8 cellular contexts compared by ENCODE assay signal in the genomic region with DNA sequence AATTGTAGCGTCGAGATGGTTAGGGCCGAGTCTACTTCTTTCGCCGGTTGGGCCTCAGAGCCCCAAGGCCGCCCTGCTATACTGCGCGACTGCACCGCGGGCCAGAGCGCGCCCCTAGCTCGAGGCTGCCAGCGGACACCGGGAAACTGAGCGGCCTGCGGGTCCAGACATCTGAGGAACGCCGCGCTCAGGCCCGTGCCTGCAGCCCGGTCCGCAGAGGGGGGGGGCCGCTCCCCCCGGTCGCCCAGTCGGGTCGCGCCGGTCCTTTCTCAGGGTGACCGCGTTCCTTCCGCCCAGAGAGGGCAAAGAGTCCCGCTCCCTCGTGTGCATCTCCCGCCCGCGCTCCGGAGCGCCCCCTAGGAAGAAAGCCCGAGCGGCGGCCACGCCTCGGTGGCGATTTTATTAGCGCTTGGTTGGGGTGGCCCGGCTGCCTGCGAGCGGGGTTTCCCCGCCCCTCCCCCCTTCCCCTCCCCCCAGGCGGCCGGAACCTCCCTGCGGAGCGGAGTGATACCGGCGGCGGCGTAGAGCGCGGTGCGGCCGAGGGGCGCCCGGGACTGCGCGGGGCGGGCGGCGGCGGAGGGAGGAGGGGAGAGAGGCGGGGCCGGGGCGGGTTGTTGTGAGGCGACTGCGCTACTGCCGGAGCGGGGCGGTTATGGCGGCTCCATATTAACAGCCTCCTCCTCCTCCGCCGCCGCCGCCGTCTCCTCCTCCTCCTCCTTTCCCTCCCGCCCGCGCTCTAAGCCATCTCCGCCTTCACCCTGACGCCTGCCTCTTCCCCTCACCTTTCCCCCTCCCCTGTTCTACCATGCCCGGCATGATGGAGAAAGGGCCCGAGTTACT. TPM values are rescaled to one million over a fixed set of nuclear protein-coding genes. Genes with fewer than 3 reads are reported as not detected.
DNase-seq lines count a peak whose midpoint lies in the region; ATAC-seq lines count a peak whose summit lies in the region.

TSS of gene RCOR3 (plus strand) at position 611 of the 840 bp plus-strand sequence. CDS start at position 806, 195 bp downstream.

- peaks cover 14% of the 10 kb centered on the region for H3K4me1 ChIP-seq in Karpas-422 (ENCODE audit: low read length)

- peaks cover 5% of the 10 kb centered on the region for H3K27me3 Mint-ChIP-seq in activated T-helper 1 cell treated with anti-CD3 and anti-CD28 coated beads, Interleukin-12 subunit alpha, Interleukin-12 subunit beta, Interleukin-2, Interleukin-4 antibody, amounts not matched to agents 30 ng/mL and 10 ng/mL and 1 ng/mL, durations not matched to agents 14 hours and 24 hours and 36 hours (ENCODE audit: insufficient read depth)
- no peaks in the 10 kb centered on the region for H3K27me3 Mint-ChIP-seq in naive thymus-derived CD8-positive, alpha-beta T cell

- no peaks in the 10 kb centered on the region for H3K9me2 ChIP-seq in Karpas-422 (replicated peaks; ENCODE audit: insufficient read depth, low read length)

- peaks cover 4% of the 10 kb centered on the region for H3K36me3 Mint-ChIP-seq in activated T-helper 1 cell treated with anti-CD3 and anti-CD28 coated beads, Interleukin-12 subunit alpha, Interleukin-12 subunit beta, Interleukin-2, Interleukin-4 antibody, amounts not matched to agents 30 ng/mL and 10 ng/mL and 1 ng/mL, durations not matched to agents 14 hours and 24 hours and 36 hours (ENCODE audit: low read depth)
- peaks cover 0 to 17% (median 3%) of the 10 kb centered on the region in 3 donors for H3K36me3 Mint-ChIP-seq in naive thymus-derived CD8-positive, alpha-beta T cell

- no peaks in the 10 kb centered on the region for H3K9me3 ChIP-seq in Karpas-422 (ENCODE audit: low read length)

- peaks cover 15% of the 10 kb centered on the region; the same call in 1 of the 2 replicates for H3K36me3 ChIP-seq in Karpas-422 (ENCODE audit: insufficient read depth, low read length)

- peak within 1 kb of the TSS; percentile 90 for H3K4me3 ChIP-seq in Karpas-422 (ENCODE audit: low read length)

- H3K9ac ChIP-seq in Karpas-422 (ENCODE audit: low read length) = peak within 1 kb of the TSS; percentile 100

- POLR2A ChIA-PET in naive thymus-derived CD8-positive, alpha-beta T cell (lab: Charles Lee) = interaction anchor here (0.7 to 1.7 kb wide), 17 partner anchors 11 to 1027 kb away, joined by 3 to 14 read pairs (median 3); partner anchors contain the start of genes KCNH1 and PPP2R5A

- intact Hi-C loops in activated T-helper 1 cell treated with anti-CD3 and anti-CD28 coated beads, Interleukin-12 subunit alpha, Interleukin-12 subunit beta, Interleukin-2, Interleukin-4 antibody, amounts not matched to agents 30 ng/mL and 10 ng/mL and 1 ng/mL, durations not matched to agents 14 hours and 24 hours and 36 hours (cut with micrococcal nuclease) = loop anchor here (1.0 to 5.0 kb wide), 11 partner anchors 22 to 1758 kb away; partner anchors contain the start of genes ANGEL2, DTL, INTS7 and KCNH1

- H2AFZ ChIP-seq in Karpas-422 (ENCODE audit: low read length) = peak within 1 kb of the TSS; percentile 89

- no peaks in the 10 kb centered on the region for H3K9me3 Mint-ChIP-seq in activated T-helper 1 cell treated with anti-CD3 and anti-CD28 coated beads, Interleukin-12 subunit alpha, Interleukin-12 subunit beta, Interleukin-2, Interleukin-4 antibody, amounts not matched to agents 30 ng/mL and 10 ng/mL and 1 ng/mL, durations not matched to agents 14 hours and 24 hours and 36 hours
- no peaks in the 10 kb centered on the region for H3K9me3 Mint-ChIP-seq in naive thymus-derived CD8-positive, alpha-beta T cell

- peak within 1 kb of the TSS; percentile 90 for H3K27ac Mint-ChIP-seq in activated T-helper 1 cell treated with anti-CD3 and anti-CD28 coated beads, Interleukin-12 subunit alpha, Interleukin-12 subunit beta, Interleukin-2, Interleukin-4 antibody, amounts not matched to agents 30 ng/mL and 10 ng/mL and 1 ng/mL, durations not matched to agents 14 hours and 24 hours and 36 hours
- peak within 1 kb of the TSS; percentile 91 to 98 (median 96) for H3K27ac Mint-ChIP-seq in naive thymus-derived CD8-positive, alpha-beta T cell

- peak within 1 kb of the TSS; percentile 90 for H3K4me3 Mint-ChIP-seq in activated T-helper 1 cell treated with anti-CD3 and anti-CD28 coated beads, Interleukin-12 subunit alpha, Interleukin-12 subunit beta, Interleukin-2, Interleukin-4 antibody, amounts not matched to agents 30 ng/mL and 10 ng/mL and 1 ng/mL, durations not matched to agents 14 hours and 24 hours and 36 hours
- peak within 1 kb of the TSS; percentile 90 to 96 (median 94) for H3K4me3 Mint-ChIP-seq in naive thymus-derived CD8-positive, alpha-beta T cell

- H3K27ac ChIP-seq in Karpas-422 (ENCODE audit: low read length) = peak within 1 kb of the TSS; percentile 94

- DNase-seq in Daoy (ENCODE audit: low read depth) (peak; percentile 95), Karpas-422 (peak; percentile 97), RPMI7951 (ENCODE audit: low read depth) (peak; percentile 89), fibroblast of gingiva (ENCODE audit: low read depth) (peak; percentile 98)
- peak; percentile 85 for DNase-seq in activated T-helper 1 cell treated with anti-CD3 and anti-CD28 coated beads, Interleukin-12 subunit alpha, Interleukin-12 subunit beta, Interleukin-2, Interleukin-4 antibody, amounts not matched to agents 30 ng/mL and 10 ng/mL and 1 ng/mL, durations not matched to agents 14 hours and 24 hours and 36 hours (ENCODE audit: low spot score)
- DNase-seq in naive thymus-derived CD8-positive, alpha-beta T cell = peak; percentile 83 to 94 (median 87)
- DNase-seq in stimulated activated naive CD4-positive, alpha-beta T cell (lab: John Stamatoyannopoulos, UW) = peak; percentile 81 to 89 (median 85)

- peak; percentile 62 for ATAC-seq in GM21825 (IDR thresholded peaks at IDR 0.05; ENCODE audit: unreplicated experiment)
- peak; percentile 72 to 75 for ATAC-seq in naive thymus-derived CD8-positive, alpha-beta T cell

- H3K79me2 ChIP-seq in Karpas-422 (ENCODE audit: low read length) = peaks cover 44% of the 10 kb centered on the region

- peaks cover 20% of the 10 kb centered on the region for H3K4me1 Mint-ChIP-seq in activated T-helper 1 cell treated with anti-CD3 and anti-CD28 coated beads, Interleukin-12 subunit alpha, Interleukin-12 subunit beta, Interleukin-2, Interleukin-4 antibody, amounts not matched to agents 30 ng/mL and 10 ng/mL and 1 ng/mL, durations not matched to agents 14 hours and 24 hours and 36 hours (ENCODE audit: low read depth)
- H3K4me1 Mint-ChIP-seq in naive thymus-derived CD8-positive, alpha-beta T cell = peaks cover 9 to 26% (median 24%) of the 10 kb centered on the region in 4 donors

- no peaks in the 10 kb centered on the region for H4K20me1 ChIP-seq in Karpas-422 (ENCODE audit: insufficient read depth, low read depth, low read length)

- H3K4me2 ChIP-seq in Karpas-422 (ENCODE audit: low read depth, low read length, poor library complexity, severe bottlenecking) = peak within 1 kb of the TSS; percentile 99

- no peaks in the 10 kb centered on the region for H3K27me3 ChIP-seq in Karpas-422 (ENCODE audit: low read length)

RNA-seq across cellular contexts. Expression of gene RCOR3, which starts in this region (rescaled TPM):
- 8.1 and 24.0 TPM in 2 replicates for total RNA-seq in Daoy (2014; rRNA removed; shearing (Covaris generic))
- total RNA-seq in Karpas-422 (2014; rRNA removed; shearing (Covaris generic); ENCODE audit: low replicate concordance) = 43.0 TPM in 2 replicates
- 14.8 and 15.6 TPM in 2 replicates for total RNA-seq in RPMI7951 (2014; rRNA removed; shearing (Covaris generic))
- 40.5 and 41.0 TPM in 2 replicates for total RNA-seq in activated T-helper 1 cell treated with anti-CD3 and anti-CD28 coated beads, Interleukin-12 subunit alpha, Interleukin-12 subunit beta, Interleukin-2, Interleukin-4 antibody, amounts not matched to agents 30 ng/mL and 10 ng/mL and 1 ng/mL, durations not matched to agents 14 hours and 24 hours and 36 hours
- total RNA-seq in naive thymus-derived CD8-positive, alpha-beta T cell = 10 to 100 TPM; 84.8 to 88.6 TPM
- 10 to 100 TPM; 22.5 to 29.3 (median 24.7) TPM for polyA plus RNA-seq in naive thymus-derived CD8-positive, alpha-beta T cell

Comparison
In these comparisons a context has a peak if more than half of its experiments do, and no peak if none do; other contexts are left out.
1. Peak in every context shown above with its lines: DNase-seq, ATAC-seq, H3K4me3 ChIP-seq and H3K27ac ChIP-seq.